ENCODE assay signal across 1 cellular context in genomic region chr6:145813285-145814034, GRCh38.
TF ChIP-seq lines count a peak whose summit lies in the region.

No MANE protein-coding gene starts in this region.

TF ChIP-seq in K562, 482 proteins besides CTCF, POLR2A, EP300 and RAD21 (continued from another document and continues in another):
- TF ChIP-seq RNF219 (CRISPR knock-in tag; IDR thresholded peaks at IDR 0.05) (no peak), MCM2 (IDR thresholded peaks at IDR 0.05; ENCODE audit: low read depth) (no peak), GTF2F1 (IDR thresholded peaks at IDR 0.05; ENCODE audit: low read depth, low read length) (0 out of 2 replicates have a peak, but pooled peaks have one; percentile 20), ADNP (tag; IDR thresholded peaks at IDR 0.05) (no peak), POLR2H (tag; IDR thresholded peaks at IDR 0.05; ENCODE audit: low read depth) (peak; percentile 60; the same call in 1 of the 2 replicates), CTCFL (IDR thresholded peaks at IDR 0.05; ENCODE audit: borderline replicate concordance, insufficient read depth, low read depth, low read length, poor library complexity, severe bottlenecking) (no peak), PCBP2 (IDR thresholded peaks at IDR 0.05; ENCODE audit: low read depth, low read length, poor library complexity, severe bottlenecking) (no peak), CHD4 (IDR thresholded peaks at IDR 0.05; ENCODE audit: insufficient read depth, insufficient replicate concordance, low read depth, low read length, poor library complexity, severe bottlenecking) (no peak), FIP1L1 (IDR thresholded peaks at IDR 0.05; ENCODE audit: low read depth, low read length, poor library complexity, severe bottlenecking) (no peak), FOXK2 (conservative IDR thresholded peaks at IDR 0.05 in 1 of 2, IDR thresholded peaks at IDR 0.05 in 1 of 2; ENCODE audit: low read depth in 2 of 2) (peak; percentile 53 to 68; a peak in 3 of 4 replicates), ZNF436 (CRISPR knock-in tag; IDR thresholded peaks at IDR 0.05) (no peak), MAFK (IDR thresholded peaks at IDR 0.05; ENCODE audit: low read length) (peak; percentile 96), EWSR1 (IDR thresholded peaks at IDR 0.05; ENCODE audit: borderline replicate concordance, low read depth, partially characterized antibody) (no peak), ZBTB9 (CRISPR knock-in tag; IDR thresholded peaks at IDR 0.05) (no peak), TCFL5 (CRISPR knock-in tag; conservative IDR thresholded peaks at IDR 0.05) (no peak), TARDBP (IDR thresholded peaks at IDR 0.05) (no peak; the same call in 1 of the 2 replicates), JUN (IDR thresholded peaks at IDR 0.05; ENCODE audit: borderline replicate concordance, low read depth, low read length) (no peak), JUN (CRISPR knock-in tag; IDR thresholded peaks at IDR 0.05; ENCODE audit: borderline replicate concordance) (no peak), ETS2 (tag; IDR thresholded peaks at IDR 0.05; ENCODE audit: borderline replicate concordance, poor library complexity, severe bottlenecking) (no peak), ZNF444 (CRISPR knock-in tag; IDR thresholded peaks at IDR 0.05) (no peak), FUS (optimal IDR thresholded peaks at IDR 0.05; ENCODE audit: low read depth, low read length) (no peak), TFAP4 (CRISPR knock-in tag; IDR thresholded peaks at IDR 0.05; ENCODE audit: borderline replicate concordance) (no peak), ATF2 (CRISPR knock-in tag; IDR thresholded peaks at IDR 0.05) (no peak), FOXM1 (IDR thresholded peaks at IDR 0.05; ENCODE audit: low read depth) (no peak; the same call in 1 of the 2 replicates), FOXM1 (CRISPR knock-in tag; IDR thresholded peaks at IDR 0.05; ENCODE audit: low read depth) (no peak), DNMT1 (IDR thresholded peaks at IDR 0.05) (no peak), CREB3 (tag; conservative IDR thresholded peaks at IDR 0.05; ENCODE audit: low read depth) (no peak), HCFC1 (IDR thresholded peaks at IDR 0.05; ENCODE audit: low read depth, low read length) (no peak), RERE (CRISPR knock-in tag; IDR thresholded peaks at IDR 0.05; ENCODE audit: borderline replicate concordance) (no peak), RBM22 (IDR thresholded peaks at IDR 0.05; ENCODE audit: low read depth, low read length, poor library complexity, severe bottlenecking) (no peak), ZBTB8A (IDR thresholded peaks at IDR 0.05; ENCODE audit: partially characterized antibody) (peak; percentile 32), ZNF263 (CRISPR knock-in tag; IDR thresholded peaks at IDR 0.05; ENCODE audit: borderline replicate concordance) (no peak), XRCC4 (IDR thresholded peaks at IDR 0.05; ENCODE audit: extremely low read depth, insufficient read depth, insufficient read length) (no peak), MAZ (CRISPR knock-in tag; conservative IDR thresholded peaks at IDR 0.05 in 1 of 2, IDR thresholded peaks at IDR 0.05 in 1 of 2) (no peak), NFATC3 (IDR thresholded peaks at IDR 0.05) (no peak; the same call in 1 of the 2 replicates), ZNF282 (CRISPR knock-in tag; IDR thresholded peaks at IDR 0.05) (no peak), ARHGAP35 (IDR thresholded peaks at IDR 0.05; ENCODE audit: partially characterized antibody) (no peak), ZNF143 (CRISPR knock-in tag; IDR thresholded peaks at IDR 0.05) (no peak), NFE2L1 (tag; IDR thresholded peaks at IDR 0.05; ENCODE audit: borderline replicate concordance, low read depth) (peak; percentile 74), ZC3H11A (IDR thresholded peaks at IDR 0.05; ENCODE audit: low read depth, low read length) (no peak), TAF15 (IDR thresholded peaks at IDR 0.05; ENCODE audit: low read depth, low read length) (no peak), BMI1 (IDR thresholded peaks at IDR 0.05; ENCODE audit: low read length) (no peak), NR2C1 (IDR thresholded peaks at IDR 0.05) (no peak), NR2C1 (tag; IDR thresholded peaks at IDR 0.05) (0 out of 2 replicates have a peak, but pooled peaks have one; percentile 6), ZNF224 (CRISPR knock-in tag; IDR thresholded peaks at IDR 0.05) (no peak), ILF3 (IDR thresholded peaks at IDR 0.05; ENCODE audit: borderline replicate concordance) (0 out of 2 replicates have a peak, but pooled peaks have one; percentile 42), RFX1 (IDR thresholded peaks at IDR 0.05) (no peak), STAT5B (CRISPR knock-in tag; IDR thresholded peaks at IDR 0.05) (no peak), ZNF589 (CRISPR knock-in tag; IDR thresholded peaks at IDR 0.05; ENCODE audit: low read depth) (peak; percentile 6; the same call in 1 of the 2 replicates), ELF4 (CRISPR knock-in tag; IDR thresholded peaks at IDR 0.05) (no peak), MBD1 (CRISPR knock-in tag; IDR thresholded peaks at IDR 0.05) (no peak), TBP (optimal IDR thresholded peaks at IDR 0.05; ENCODE audit: low read depth, low read length) (no peak), TRIM24 (IDR thresholded peaks at IDR 0.05) (peak; percentile 25 to 62; a peak in 1 of 4 replicates)
